1 cellular context compared by ENCODE assay signal in genomic region chr9:14942037-14942436, GRCh38.
TF ChIP-seq lines count a peak whose summit lies in the region.

No MANE protein-coding gene starts in this region.

TF ChIP-seq in WTC11, 78 proteins besides CTCF, POLR2A, EP300 and RAD21 (continued from another document):
- TF ChIP-seq NFATC4 (CRISPR knock-in tag; IDR thresholded peaks at IDR 0.05) (no peak), ZNF138 (CRISPR knock-in tag; conservative IDR thresholded peaks at IDR 0.05) (no peak), ATF3 (CRISPR knock-in tag; conservative IDR thresholded peaks at IDR 0.05) (no peak)
